ENCODE assay signal across 7 cellular contexts in genomic region chr12:5200276-5201087, GRCh38.
DNase-seq lines count a peak whose midpoint lies in the region; ATAC-seq and TF ChIP-seq lines count a peak whose summit lies in the region.

No MANE protein-coding gene starts in this region.

- H3K4me3 ChIP-seq in GM06990 (replicated peaks; ENCODE audit: low read depth, low read length) (no peak overlapping the region), Loucy (ENCODE audit: low read length, poor library complexity, severe bottlenecking) (peak overlapping the region; percentile 37), WI38 (ENCODE audit: low read depth, low read length) (no peak overlapping the region)

- no peak overlapping the region for H3K9ac ChIP-seq in Loucy (ENCODE audit: low read depth, low read length, poor library complexity, severe bottlenecking)

- H2AFZ ChIP-seq in Loucy (ENCODE audit: low read length): peak overlapping the region; percentile 76

- no peaks in the 10 kb centered on the region for H3K9me3 ChIP-seq in Loucy (ENCODE audit: insufficient read depth, low read depth, low read length)

- H3K4me2 ChIP-seq in Loucy (ENCODE audit: low read depth, low read length, poor library complexity, severe bottlenecking): peak overlapping the region; percentile 47

- peak; percentile 77 for TF ChIP-seq CTCF in GM06990 (IDR thresholded peaks at IDR 0.05; ENCODE audit: insufficient read depth, low read length, poor library complexity, severe bottlenecking)
- TF ChIP-seq CTCF in Loucy (conservative IDR thresholded peaks at IDR 0.05; ENCODE audit: low read length): peak; percentile 97
- TF ChIP-seq CTCF in WI38 (IDR thresholded peaks at IDR 0.05; ENCODE audit: low read depth, low read length): peak; percentile 58

- ATAC-seq in GM19467 (IDR thresholded peaks at IDR 0.05; ENCODE audit: unreplicated experiment): no peak
- no peak for ATAC-seq in GM18517 (IDR thresholded peaks at IDR 0.05; ENCODE audit: unreplicated experiment)

- no peaks in the 10 kb centered on the region for H4K20me1 ChIP-seq in Loucy (ENCODE audit: insufficient read depth, low read length, poor library complexity, severe bottlenecking)

- no peaks in the 10 kb centered on the region for H3K9me2 ChIP-seq in Loucy (replicated peaks; ENCODE audit: low read depth, low read length)

- no peaks in the 10 kb centered on the region for H3K79me2 ChIP-seq in Loucy (ENCODE audit: insufficient read depth, low read length)

- H3K4me1 ChIP-seq in Loucy (ENCODE audit: insufficient read depth, low read length, poor library complexity, severe bottlenecking): peaks cover 2% of the 10 kb centered on the region

- peak; percentile 18 for DNase-seq in GM06990 (ENCODE audit: extremely low read depth, insufficient read length)
- DNase-seq in hepatic stellate cell (ENCODE audit: low spot score): peak; percentile 35
- DNase-seq in stimulated activated CD8-positive, alpha-beta memory T cell treated with anti-CD3 and anti-CD28 coated beads, Interleukin-7, amount 100 ng/mL, for 48 hours (ENCODE audit: extremely low read depth in 1 of 2, low read depth in 1 of 2): peak; percentile 10

- H3K36me3 ChIP-seq in GM06990 (ENCODE audit: control insufficient read depth, insufficient read depth, low read length) (no peaks in the 10 kb centered on the region), Loucy (ENCODE audit: insufficient read depth, low read length) (no peaks in the 10 kb centered on the region)

- H3K27me3 ChIP-seq in GM06990 (replicated peaks; ENCODE audit: control insufficient read depth, insufficient read depth, low read length): peaks cover 2% of the 10 kb centered on the region; the same call in 1 of the 2 replicates
- no peaks in the 10 kb centered on the region for H3K27me3 ChIP-seq in Loucy (ENCODE audit: insufficient read depth, low read length, poor library complexity, severe bottlenecking)

- H3F3A ChIP-seq in Loucy (ENCODE audit: low read depth): no peaks in the 10 kb centered on the region
